In the genomic region with DNA sequence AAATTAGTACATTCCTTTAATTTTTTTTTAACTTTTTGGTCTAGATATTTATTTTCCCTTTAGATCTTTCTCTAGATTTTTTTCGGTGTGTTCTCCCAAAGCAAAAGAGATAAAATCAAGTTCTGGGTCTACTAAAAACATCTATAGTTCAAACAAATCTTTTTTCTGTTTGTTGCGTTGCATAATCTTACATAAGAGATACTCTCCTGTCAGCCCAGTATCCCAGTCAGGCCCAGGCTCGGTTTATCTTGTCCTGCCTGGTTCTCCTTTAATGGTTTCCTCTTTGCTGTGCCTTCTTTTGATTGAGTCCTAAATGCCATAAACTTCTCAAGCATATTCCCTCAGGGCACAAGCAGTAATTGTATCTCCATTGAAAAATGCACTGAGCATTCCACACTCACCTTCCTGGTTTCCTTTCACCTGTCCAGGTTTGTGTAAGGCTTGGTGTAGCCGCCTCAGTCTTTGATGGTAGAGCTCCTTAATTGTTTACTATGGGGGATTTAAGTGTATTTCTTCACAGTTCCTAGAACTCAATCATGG, we compare ENCODE assay signal across 16 cellular contexts.
DNase-seq lines count a peak whose midpoint lies in the region; ATAC-seq lines count a peak whose summit lies in the region.
"Had no signal": no experiment of that assay in that cellular context is flagged by ENCODE, and none has a peak within 500 bp of the region (broad histone marks: within the 10 kb centered on the region; RNA-seq: fewer than 3 reads in every experiment).

No MANE protein-coding gene starts in this region.

- no peak overlapping the region for H3K4me3 Mint-ChIP-seq in activated naive CD4-positive, alpha-beta T cell treated with anti-CD3 and anti-CD28 coated beads, Interleukin-2, amount 10 ng/mL, durations not matched to agents 7 days and 5 days
- H3K4me3 Mint-ChIP-seq in T-helper 17 cell, result no peak overlapping the region
- no peak overlapping the region for H3K4me3 Mint-ChIP-seq in stimulated activated naive B cell treated with anti-CD40 and anti-IgM and Interleukin-4, amounts not matched to agents 10 μg/mL and 1 μg/mL and 100 μg/mL, for 72 hours
- H3K4me3 Mint-ChIP-seq: T-helper 1 cell treated with Interleukin-12 subunit alpha and Interleukin-12 subunit beta and Interleukin-4 antibody, amounts not matched to agents 30 μg/mL and 1 μg/mL, for 36 hours had no signal

- H3K36me3 Mint-ChIP-seq in activated naive CD4-positive, alpha-beta T cell treated with anti-CD3 and anti-CD28 coated beads, Interleukin-2, amount 10 ng/mL, durations not matched to agents 7 days and 5 days, result peaks cover 46% of the 10 kb centered on the region
- H3K36me3 Mint-ChIP-seq in T-helper 17 cell (ENCODE audit: low read depth), result peaks cover 3% of the 10 kb centered on the region
- peaks cover 27 to 50% of the 10 kb centered on the region in 2 donors for H3K36me3 Mint-ChIP-seq in stimulated activated naive B cell treated with anti-CD40 and anti-IgM and Interleukin-4, amounts not matched to agents 10 μg/mL and 1 μg/mL and 100 μg/mL, for 72 hours

- no peaks in the 10 kb centered on the region for H3K9me3 Mint-ChIP-seq in activated naive CD4-positive, alpha-beta T cell treated with anti-CD3 and anti-CD28 coated beads, Interleukin-2, amount 10 ng/mL, durations not matched to agents 7 days and 5 days
- H3K9me3 Mint-ChIP-seq in stimulated activated naive B cell treated with anti-CD40 and anti-IgM and Interleukin-4, amounts not matched to agents 10 μg/mL and 1 μg/mL and 100 μg/mL, for 72 hours, result no peaks in the 10 kb centered on the region
- H3K9me3 Mint-ChIP-seq: T-helper 1 cell treated with Interleukin-12 subunit alpha and Interleukin-12 subunit beta and Interleukin-4 antibody, amounts not matched to agents 30 μg/mL and 1 μg/mL, for 36 hours had no signal

- H3K4me1 Mint-ChIP-seq in activated naive CD4-positive, alpha-beta T cell treated with anti-CD3 and anti-CD28 coated beads, Interleukin-2, amount 10 ng/mL, durations not matched to agents 7 days and 5 days, result peaks cover 57% of the 10 kb centered on the region
- peaks cover 37% of the 10 kb centered on the region for H3K4me1 Mint-ChIP-seq in T-helper 17 cell
- peaks cover 46 to 76% of the 10 kb centered on the region in 2 donors for H3K4me1 Mint-ChIP-seq in stimulated activated naive B cell treated with anti-CD40 and anti-IgM and Interleukin-4, amounts not matched to agents 10 μg/mL and 1 μg/mL and 100 μg/mL, for 72 hours

- peak overlapping the region; percentile 28 for H3K27ac Mint-ChIP-seq in activated naive CD4-positive, alpha-beta T cell treated with anti-CD3 and anti-CD28 coated beads, Interleukin-2, amount 10 ng/mL, durations not matched to agents 7 days and 5 days
- peak overlapping the region; percentile 92 for H3K27ac Mint-ChIP-seq in T-helper 17 cell
- H3K27ac Mint-ChIP-seq in stimulated activated naive B cell treated with anti-CD40 and anti-IgM and Interleukin-4, amounts not matched to agents 10 μg/mL and 1 μg/mL and 100 μg/mL, for 72 hours, result peak overlapping the region; percentile 25
- H3K27ac Mint-ChIP-seq: T-helper 1 cell treated with Interleukin-12 subunit alpha and Interleukin-12 subunit beta and Interleukin-4 antibody, amounts not matched to agents 30 μg/mL and 1 μg/mL, for 36 hours had no signal

- no peaks in the 10 kb centered on the region for H3K27me3 Mint-ChIP-seq in activated naive CD4-positive, alpha-beta T cell treated with anti-CD3 and anti-CD28 coated beads, Interleukin-2, amount 10 ng/mL, durations not matched to agents 7 days and 5 days
- H3K27me3 Mint-ChIP-seq in T-helper 17 cell, result no peaks in the 10 kb centered on the region
- H3K27me3 Mint-ChIP-seq in stimulated activated naive B cell treated with anti-CD40 and anti-IgM and Interleukin-4, amounts not matched to agents 10 μg/mL and 1 μg/mL and 100 μg/mL, for 72 hours, result no peaks in the 10 kb centered on the region

- no peak for ATAC-seq in T-helper 17 cell
- peak; percentile 35 for ATAC-seq in left lobe of liver
- no peak for ATAC-seq in stimulated activated naive B cell treated with anti-CD40 and anti-IgM and Interleukin-4, amounts not matched to agents 10 μg/mL and 1 μg/mL and 100 μg/mL, for 72 hours (replicated peaks)
- no peak for ATAC-seq in HG03520 (IDR thresholded peaks at IDR 0.05; ENCODE audit: unreplicated experiment)
- ATAC-seq: activated CD4-positive, CD25-positive, alpha-beta regulatory T cell treated with anti-CD3 and anti-CD28 coated beads, Interleukin-2, amount 50 U/mL, for 24 hours had no signal

- no peak for DNase-seq in activated naive CD4-positive, alpha-beta T cell treated with anti-CD3 and anti-CD28 coated beads, Interleukin-2, amount 10 ng/mL, durations not matched to agents 7 days and 5 days
- no peak for DNase-seq in activated naive CD4-positive, alpha-beta T cell treated with anti-CD3 and anti-CD28 coated beads, Interleukin-2, amount 50 U/mL, for 16 hours
- DNase-seq in T-helper 17 cell, result no peak
- no peak for DNase-seq in left lobe of liver (ENCODE audit: low spot score)
- DNase-seq in stimulated activated naive B cell treated with anti-CD40 and anti-IgM and Interleukin-4, amounts not matched to agents 10 μg/mL and 1 μg/mL and 100 μg/mL, for 72 hours, result no peak
- no peak for DNase-seq in germinal center (ENCODE audit: low spot score)
- no peak for DNase-seq in putamen (ENCODE audit: low spot score)
- DNase-seq: activated T-cell treated with anti-CD3 and anti-CD28 coated beads for 4 hours, anterior cingulate cortex, NCI-H2081 treated with DMSO at 0.1 percent for 48 hours, NCI-H748 treated with DMSO at 0.1 percent for 48 hours, small intestine, upper lobe of left lung had no signal

- CTCF ChIA-PET in activated naive CD4-positive, alpha-beta T cell treated with anti-CD3 and anti-CD28 coated beads, Interleukin-2, amount 10 ng/mL, durations not matched to agents 7 days and 5 days (lab: Charles Lee), result interaction anchor here (0.7 to 4.3 kb wide), 5 partner anchors 13 to 229 kb away, joined by 3 to 67 read pairs (median 6); no protein-coding TSS in a partner anchor

- H3K9me3 ChIP-seq in T-helper 17 cell (ENCODE audit: control insufficient read depth, low read length, poor library complexity, severe bottlenecking), result no peaks in the 10 kb centered on the region
- H3K9me3 ChIP-seq: upper lobe of left lung had no signal

Comparison
In these comparisons a context has a peak if more than half of its experiments do, and no peak if none do; other contexts are left out.
1. H3K27ac Mint-ChIP-seq: peak in every context shown above with its lines; median percentile 92 in T-helper 17 cell; 28 in activated naive CD4-positive, alpha-beta T cell treated with anti-CD3 and anti-CD28 coated beads, Interleukin-2, amount 10 ng/mL, durations not matched to agents 7 days and 5 days; 25 in stimulated activated naive B cell treated with anti-CD40 and anti-IgM and Interleukin-4, amounts not matched to agents 10 μg/mL and 1 μg/mL and 100 μg/mL, for 72 hours.